In genomic region chrX:25012793-25013592, GRCh38 we compare ENCODE assay signal across 8 cellular contexts. TPM values are rescaled to one million over a fixed set of nuclear protein-coding genes. Genes with fewer than 3 reads are reported as not detected.
DNase-seq lines count a peak whose midpoint lies in the region; ATAC-seq and TF ChIP-seq lines count a peak whose summit lies in the region.

No MANE protein-coding gene starts in this region.

- H3K4me1 ChIP-seq in naive thymus-derived CD4-positive, alpha-beta T cell (ENCODE audit: control insufficient read depth in 2 of 2, insufficient read depth in 2 of 2, low read length in 2 of 2), result no peaks in the 10 kb centered on the region

- H3K4me3 ChIP-seq in naive thymus-derived CD4-positive, alpha-beta T cell (ENCODE audit: low read length), result no peak overlapping the region

- DNase-seq in CD4-positive, alpha-beta T cell, result no peak
- no peak for DNase-seq in naive thymus-derived CD4-positive, alpha-beta T cell
- DNase-seq in activated CD4-positive, CD25-positive, alpha-beta regulatory T cell (lab: John Stamatoyannopoulos, UW), result no peak
- no peak for DNase-seq in stimulated activated CD4-positive, alpha-beta T cell treated with anti-CD3 and anti-CD28 coated beads, Interleukin-4, amount 100 ng/mL, for 24 hours
- DNase-seq in NCI-H1694 (lab: John Stamatoyannopoulos, UW), result no peak
- DNase-seq in NCI-H524 treated with DMSO at 0.1 percent for 48 hours (lab: John Stamatoyannopoulos, UW), result no peak

- CTCF ChIA-PET in CD4-positive, alpha-beta T cell (lab: Charles Lee), result no interaction called here
- CTCF ChIA-PET in naive thymus-derived CD4-positive, alpha-beta T cell (lab: Charles Lee), result no interaction called here

- no peaks in the 10 kb centered on the region for H3K36me3 Mint-ChIP-seq in CD4-positive, alpha-beta T cell (ENCODE audit: low read depth)
- peaks cover 6% of the 10 kb centered on the region for H3K36me3 Mint-ChIP-seq in activated T-helper 17 cell treated with anti-CD3 and anti-CD28 coated beads, Interleukin-2, amount 50 U/mL, for 72 hours (ENCODE audit: low read depth)
- no peaks in the 10 kb centered on the region for H3K36me3 Mint-ChIP-seq in naive thymus-derived CD4-positive, alpha-beta T cell

- peaks cover 59% of the 10 kb centered on the region for H3K27me3 Mint-ChIP-seq in CD4-positive, alpha-beta T cell
- peaks cover 34% of the 10 kb centered on the region for H3K27me3 Mint-ChIP-seq in activated T-helper 17 cell treated with anti-CD3 and anti-CD28 coated beads, Interleukin-2, amount 50 U/mL, for 72 hours
- peaks cover 15 to 83% (median 37%) of the 10 kb centered on the region in 5 donors for H3K27me3 Mint-ChIP-seq in naive thymus-derived CD4-positive, alpha-beta T cell

- no peak overlapping the region for H3K27ac ChIP-seq in CD4-positive, alpha-beta T cell (ENCODE audit: low read depth, low read length)
- no peak overlapping the region for H3K27ac ChIP-seq in naive thymus-derived CD4-positive, alpha-beta T cell (ENCODE audit: low read depth, low read length)

- peak overlapping the region; percentile 45 for H3K4me3 Mint-ChIP-seq in CD4-positive, alpha-beta T cell
- H3K4me3 Mint-ChIP-seq in activated T-helper 17 cell treated with anti-CD3 and anti-CD28 coated beads, Interleukin-2, amount 50 U/mL, for 72 hours, result peak overlapping the region; percentile 60
- peak overlapping the region in 7 of 10 donors; percentile 49 to 83 (median 69) for H3K4me3 Mint-ChIP-seq in naive thymus-derived CD4-positive, alpha-beta T cell

- H3K27me3 ChIP-seq in CD4-positive, alpha-beta T cell (ENCODE audit: control insufficient read depth, insufficient read depth, low read length), result peaks cover 78% of the 10 kb centered on the region
- H3K27me3 ChIP-seq in naive thymus-derived CD4-positive, alpha-beta T cell (ENCODE audit: control insufficient read depth in 2 of 2, insufficient read depth in 2 of 2, low read length in 2 of 2), result peaks cover 3 to 7% of the 10 kb centered on the region in 2 donors

- H3K36me3 ChIP-seq in naive thymus-derived CD4-positive, alpha-beta T cell (ENCODE audit: control insufficient read depth in 2 of 3, insufficient read depth in 3 of 3, low read length in 3 of 3), result no peaks in the 10 kb centered on the region

- POLR2A ChIA-PET in CD4-positive, alpha-beta T cell (lab: Charles Lee), result no interaction called here
- POLR2A ChIA-PET in naive thymus-derived CD4-positive, alpha-beta T cell (lab: Charles Lee), result no interaction called here

- TF ChIP-seq CTCF in CD4-positive, alpha-beta T cell (IDR thresholded peaks at IDR 0.05), result no peak

- H3K9me3 ChIP-seq in CD4-positive, alpha-beta T cell (ENCODE audit: control insufficient read depth, low read length), result no peaks in the 10 kb centered on the region
- no peaks in the 10 kb centered on the region for H3K9me3 ChIP-seq in naive thymus-derived CD4-positive, alpha-beta T cell (ENCODE audit: control insufficient read depth in 2 of 3, low read length in 3 of 3)

- H3K27ac Mint-ChIP-seq in CD4-positive, alpha-beta T cell, result no peak overlapping the region
- H3K27ac Mint-ChIP-seq in activated T-helper 17 cell treated with anti-CD3 and anti-CD28 coated beads, Interleukin-2, amount 50 U/mL, for 72 hours, result no peak overlapping the region
- peak overlapping the region in 1 of 9 donors; percentile 23 for H3K27ac Mint-ChIP-seq in naive thymus-derived CD4-positive, alpha-beta T cell

- intact Hi-C loops in CD4-positive, alpha-beta T cell (cut with DNase I, micrococcal nuclease), result no loop called here
- intact Hi-C loops in naive thymus-derived CD4-positive, alpha-beta T cell (cut with micrococcal nuclease), result no loop called here

- no peaks in the 10 kb centered on the region for H3K9me3 Mint-ChIP-seq in CD4-positive, alpha-beta T cell
- no peaks in the 10 kb centered on the region for H3K9me3 Mint-ChIP-seq in activated T-helper 17 cell treated with anti-CD3 and anti-CD28 coated beads, Interleukin-2, amount 50 U/mL, for 72 hours
- peaks cover 0 to 12% (median 2%) of the 10 kb centered on the region in 11 donors for H3K9me3 Mint-ChIP-seq in naive thymus-derived CD4-positive, alpha-beta T cell

- no peak for ATAC-seq in CD4-positive, alpha-beta T cell (ENCODE audit: poor library complexity)
- ATAC-seq in HG02588 (IDR thresholded peaks at IDR 0.05; ENCODE audit: unreplicated experiment), result peak; percentile 43
- ATAC-seq in activated T-helper 17 cell treated with anti-CD3 and anti-CD28 coated beads, Interleukin-2, amount 50 U/mL, for 72 hours (replicated peaks), result no peak
- ATAC-seq in naive thymus-derived CD4-positive, alpha-beta T cell, result peak; percentile 45

- H3K4me1 Mint-ChIP-seq in CD4-positive, alpha-beta T cell (ENCODE audit: low read depth), result peaks cover 5% of the 10 kb centered on the region
- no peaks in the 10 kb centered on the region for H3K4me1 Mint-ChIP-seq in activated T-helper 17 cell treated with anti-CD3 and anti-CD28 coated beads, Interleukin-2, amount 50 U/mL, for 72 hours
- H3K4me1 Mint-ChIP-seq in naive thymus-derived CD4-positive, alpha-beta T cell, result peaks cover 0 to 27% (median 12%) of the 10 kb centered on the region in 7 donors

RNA-seq across cellular contexts. Expression of gene ARX, which starts 2.8 kb away (rescaled TPM):
- total RNA-seq in CD4-positive, alpha-beta T cell, result not detected
- not detected for total RNA-seq in activated T-helper 17 cell treated with anti-CD3 and anti-CD28 coated beads, Interleukin-2, amount 50 U/mL, for 72 hours
- not detected for total RNA-seq in naive thymus-derived CD4-positive, alpha-beta T cell
- polyA plus RNA-seq in naive thymus-derived CD4-positive, alpha-beta T cell, result not detected

Comparison
In these comparisons a context has a peak if more than half of its experiments do, and no peak if none do; other contexts are left out.
1. ATAC-seq: peak in HG02588 (single experiment) and naive thymus-derived CD4-positive, alpha-beta T cell (single experiment); none in CD4-positive, alpha-beta T cell (single experiment) and activated T-helper 17 cell treated with anti-CD3 and anti-CD28 coated beads, Interleukin-2, amount 50 U/mL, for 72 hours (single experiment).
2. Peak in every context shown above with its lines, with median percentiles within 50 percentile points of each other: H3K4me3 Mint-ChIP-seq.